ENCODE assay signal across 28 cellular contexts in the genomic region with DNA sequence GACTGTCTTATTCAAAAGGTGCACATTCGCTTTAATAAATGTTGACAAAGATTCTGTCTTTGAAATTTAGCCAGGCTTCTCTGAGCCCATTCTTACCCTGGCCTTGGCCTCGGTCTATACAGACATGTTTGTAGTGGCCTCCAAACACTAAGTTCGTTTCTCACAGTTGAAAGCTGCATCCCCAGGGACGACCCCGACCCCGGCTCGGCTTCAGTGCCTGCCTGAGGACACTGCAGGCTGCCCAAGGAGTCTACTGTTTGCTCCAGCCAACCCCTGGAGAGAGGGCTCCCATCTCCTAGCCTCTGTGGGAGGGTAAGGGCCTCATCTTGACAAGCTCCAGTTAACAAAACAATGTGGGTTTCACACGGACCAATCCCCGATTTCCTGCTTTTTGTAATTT.
DNase-seq lines count a peak whose midpoint lies in the region; ATAC-seq, FAIRE-seq and TF ChIP-seq lines count a peak whose summit lies in the region.
"Had no signal": no experiment of that assay in that cellular context is flagged by ENCODE, and none has a peak within 500 bp of the region (broad histone marks: within the 10 kb centered on the region; RNA-seq: fewer than 3 reads in every experiment).

No MANE protein-coding gene starts in this region.

- DNase-seq in IMR-90: no peak
- no peak for DNase-seq in H1 (ENCODE audit: low read depth in 1 of 2, low spot score in 2 of 2)
- no peak for DNase-seq in mesenchymal stem cell
- DNase-seq in trophoblast cell: no peak
- no peak for DNase-seq in body of pancreas
- no peak for DNase-seq in SW480 (ENCODE audit: low spot score)
- no peak for DNase-seq in ascending aorta (ENCODE audit: low spot score in 2 of 2)
- no peak for DNase-seq in heart right ventricle
- DNase-seq: AML-193; CD8-positive, alpha-beta memory T cell; DMS79 treated with DMSO at 0.1 percent for 48 hours; GF-D8; H7; KBM-7; MG63; NCI-H1105 treated with DMSO at 0.1 percent for 48 hours; NCI-H146; NCI-H2029; NCI-H446 treated with DMSO at 0.1 percent for 48 hours; NCI-H526; NCI-H82; NK-92 treated with Interleukin-12 subunit alpha and Interleukin-12 subunit beta, amount 100 ng/mL, for 24 hours; PC-9; Right ventricle myocardium superior had no signal

- no peak overlapping the region for H2AK9ac ChIP-seq in IMR-90 (replicated peaks; ENCODE audit: low read depth, low read length, poor library complexity)

- no peak overlapping the region for H3K56ac ChIP-seq in IMR-90 (ENCODE audit: extremely low read depth, insufficient read depth, low read length)
- no peak overlapping the region for H3K56ac ChIP-seq in H1 (replicated peaks; ENCODE audit: insufficient read length, low read depth, low read length)

- no peaks in the 10 kb centered on the region for H3K23me2 ChIP-seq in H1 (ENCODE audit: low read depth, low read length)

- H3K79me2 ChIP-seq in H1 (ENCODE audit: control insufficient read depth in 1 of 2, insufficient read depth in 2 of 2, low read length in 2 of 2): no peaks in the 10 kb centered on the region
- no peaks in the 10 kb centered on the region for H3K79me2 ChIP-seq in trophoblast cell (ENCODE audit: control insufficient read depth, insufficient read depth, low read length, poor library complexity)

- TF ChIP-seq POLR2A in IMR-90 (IDR thresholded peaks at IDR 0.05; ENCODE audit: low read depth, low read length): no peak
- TF ChIP-seq POLR2A in H1 (IDR thresholded peaks at IDR 0.05; ENCODE audit: control extremely low read depth in 1 of 2, low read depth in 2 of 2, low read length in 2 of 2): no peak
- no peak for TF ChIP-seq POLR2A in body of pancreas (IDR thresholded peaks at IDR 0.05)

- in situ Hi-C loops in IMR-90 (cut with MboI; ENCODE audit: low sequenced_read_pairs): loop anchor here (10.0 kb wide), 1 partner anchor 880 kb away; a partner anchor contains a TSS

- peak overlapping the region; percentile 67 for H2BK20ac ChIP-seq in IMR-90 (ENCODE audit: low read depth, low read length)
- H2BK20ac ChIP-seq in H1 (ENCODE audit: low read length): peak overlapping the region; percentile 36; the same call in 1 of the 2 replicates

- peaks cover 15% of the 10 kb centered on the region for H3K9me1 ChIP-seq in IMR-90 (ENCODE audit: insufficient read depth, low read length)

- POLR2A ChIA-PET in IMR-90 (lab: Charles Lee; ENCODE audit: unreplicated experiment) (no interaction called here), H1 (lab: Charles Lee; ENCODE audit: partially characterized antibody) (no interaction called here)

- H2BK120ac ChIP-seq in IMR-90 (ENCODE audit: low read depth, low read length) (peak overlapping the region; percentile 62; the same call in 1 of the 2 replicates), H1 (replicated peaks; ENCODE audit: low read depth, low read length) (no peak overlapping the region), mesenchymal stem cell (ENCODE audit: low read depth, low read length) (no peak overlapping the region), trophoblast cell (ENCODE audit: insufficient read depth, low read length, poor library complexity) (no peak overlapping the region)

- H3K4me3 ChIP-seq in IMR-90 (ENCODE audit: insufficient read depth, low read depth, low read length) (no peak overlapping the region), H1 (ENCODE audit: extremely low read depth in 1 of 4, insufficient read depth in 2 of 4, low read depth in 3 of 4, low read length in 4 of 4) (no peak overlapping the region), mesenchymal stem cell (ENCODE audit: insufficient read depth in 1 of 2, low read depth in 1 of 2, low read length in 2 of 2) (no peak overlapping the region), trophoblast cell (ENCODE audit: low read depth, low read length) (no peak overlapping the region), body of pancreas (no peak overlapping the region), ascending aorta (no peak overlapping the region), heart right ventricle (no peak overlapping the region)
- H3K4me3 ChIP-seq: A549, MG63, PC-9 had no signal

- peak overlapping the region; percentile 18 for H2AFZ ChIP-seq in IMR-90 (replicated peaks; ENCODE audit: low read length, poor library complexity)
- H2AFZ ChIP-seq in H1 (ENCODE audit: low read length): peak overlapping the region; percentile 100
- no peak overlapping the region for H2AFZ ChIP-seq in mesenchymal stem cell (ENCODE audit: low read depth, low read length)
- peak overlapping the region; percentile 5 for H2AFZ ChIP-seq in trophoblast cell (ENCODE audit: insufficient read depth, low read length, poor library complexity)
- H2AFZ ChIP-seq: PC-9 had no signal

- WGBS in IMR-90 (ENCODE audit: extremely low coverage in 2 of 2, insufficient read length in 1 of 2), 2 experiments: 70% methylated on average over 2 of the region's 9 CpGs; no CpG with 5 or more reads in 1 of the 2 experiments
- WGBS in H1 (ENCODE audit: extremely low coverage in 1 of 2, insufficient coverage in 1 of 2, insufficient read length in 1 of 2, insufficient replicate concordance in 2 of 2, low coverage in 1 of 2, low lambda C conversion rate in 2 of 2, missing lambda C conversion rate in 1 of 2), 2 experiments: 75% methylated on average over 9 of the region's 9 CpGs; no CpG with 5 or more reads in 1 of the 2 experiments
- WGBS in mesenchymal stem cell: 51% methylated on average over 9 of the region's 9 CpGs
- no CpG with 5 or more reads among the region's 9 CpGs for WGBS in trophoblast cell (ENCODE audit: extremely low coverage, insufficient coverage, insufficient read length)
- 37 to 44% methylated on average over 9 of the region's 9 CpGs for WGBS in body of pancreas, 2 donors
- WGBS in heart right ventricle, 2 donors: 55 to 60% methylated on average over 9 of the region's 9 CpGs

- no peak for ATAC-seq in IMR-90 (ENCODE audit: low read depth)
- ATAC-seq in body of pancreas: no peak
- no peak for ATAC-seq in heart right ventricle
- ATAC-seq: A549 had no signal

- H3K9me3 ChIP-seq in IMR-90 (ENCODE audit: control insufficient read depth, insufficient read depth, low read length) (no peaks in the 10 kb centered on the region), H1 (ENCODE audit: insufficient read depth in 2 of 2, low read depth in 1 of 2, low read length in 1 of 2) (no peaks in the 10 kb centered on the region), mesenchymal stem cell (ENCODE audit: control insufficient read depth, low read length) (no peaks in the 10 kb centered on the region), trophoblast cell (ENCODE audit: insufficient read depth, low read depth, low read length) (no peaks in the 10 kb centered on the region), body of pancreas (no peaks in the 10 kb centered on the region), ascending aorta (no peaks in the 10 kb centered on the region), heart right ventricle (no peaks in the 10 kb centered on the region)
- H3K9me3 ChIP-seq: A549, MG63 had no signal

- TF ChIP-seq CTCF in IMR-90 (conservative IDR thresholded peaks at IDR 0.05; ENCODE audit: low read depth, low read length) (no peak), H1 (IDR thresholded peaks at IDR 0.05; ENCODE audit: control extremely low read depth in 1 of 3, insufficient read depth in 1 of 3, low read depth in 1 of 3, low read length in 3 of 3) (no peak), body of pancreas (IDR thresholded peaks at IDR 0.05) (no peak), ascending aorta (IDR thresholded peaks at IDR 0.05) (no peak), heart right ventricle (IDR thresholded peaks at IDR 0.05) (no peak)

- H3K36me3 ChIP-seq in IMR-90 (ENCODE audit: control insufficient read depth, insufficient read depth, low read length) (no peaks in the 10 kb centered on the region), H1 (ENCODE audit: control insufficient read depth in 2 of 4, insufficient read depth in 4 of 4, low read length in 3 of 4) (no peaks in the 10 kb centered on the region), mesenchymal stem cell (ENCODE audit: control insufficient read depth in 1 of 2, insufficient read depth in 2 of 2, low read depth in 1 of 2, low read length in 2 of 2) (no peaks in the 10 kb centered on the region), trophoblast cell (ENCODE audit: control insufficient read depth in 1 of 2, insufficient read depth in 2 of 2, low read length in 2 of 2) (no peaks in the 10 kb centered on the region), body of pancreas (replicated peaks in 1 of 2; ENCODE audit: insufficient read depth in 1 of 2, low read depth in 2 of 2) (no peaks in the 10 kb centered on the region), ascending aorta (no peaks in the 10 kb centered on the region), heart right ventricle (no peaks in the 10 kb centered on the region)
- H3K36me3 ChIP-seq: MG63 had no signal

- CTCF ChIA-PET in IMR-90 (lab: Yijun Ruan, JAX): no interaction called here
- CTCF ChIA-PET in H1 (lab: Charles Lee; ENCODE audit: partially characterized antibody): interaction anchor here (0.6 to 3.6 kb wide), 5 partner anchors 12 to 394 kb away, joined by 3 to 20 read pairs (median 3); no protein-coding TSS in a partner anchor

- no peak overlapping the region for H3K9ac ChIP-seq in IMR-90 (ENCODE audit: low read depth, low read length)
- H3K9ac ChIP-seq in H1 (replicated peaks in 1 of 4; ENCODE audit: extremely low read depth in 1 of 4, low read depth in 3 of 4, low read length in 3 of 4): no peak overlapping the region
- no peak overlapping the region for H3K9ac ChIP-seq in mesenchymal stem cell (ENCODE audit: low read length)
- peak overlapping the region; percentile 10 for H3K9ac ChIP-seq in trophoblast cell (ENCODE audit: low read length)

- H3K79me1 ChIP-seq in IMR-90 (ENCODE audit: low read depth in 1 of 2, low read length in 2 of 2): no peaks in the 10 kb centered on the region
- no peaks in the 10 kb centered on the region for H3K79me1 ChIP-seq in H1 (ENCODE audit: low read depth, low read length)
- no peaks in the 10 kb centered on the region for H3K79me1 ChIP-seq in mesenchymal stem cell (replicated peaks; ENCODE audit: low read length, poor library complexity, severe bottlenecking)
- H3K79me1 ChIP-seq in trophoblast cell (ENCODE audit: low read length): peaks cover 4% of the 10 kb centered on the region

- H4K8ac ChIP-seq in IMR-90 (ENCODE audit: low read depth in 2 of 2, low read length in 2 of 2) (no peak overlapping the region), H1 (ENCODE audit: extremely low read depth, insufficient read depth, low read length) (peak overlapping the region; percentile 69; the same call in 1 of the 2 replicates), mesenchymal stem cell (ENCODE audit: low read length) (peak overlapping the region; percentile 1), trophoblast cell (ENCODE audit: low read depth, low read length) (no peak overlapping the region)

- H2AK5ac ChIP-seq in IMR-90 (ENCODE audit: low read depth, low read length) (no peak overlapping the region; the same call in 1 of the 2 replicates), H1 (ENCODE audit: low read depth, low read length) (no peak overlapping the region), mesenchymal stem cell (ENCODE audit: low read length, severe bottlenecking) (peak overlapping the region; percentile 1), trophoblast cell (ENCODE audit: low read length) (no peak overlapping the region)

- BruUV-seq in IMR-90 (replicated peaks; lab: Mats Ljungman, UMichigan): no TSS peak

- H3K27ac ChIP-seq in IMR-90 (ENCODE audit: insufficient read depth, low read length): no peak overlapping the region
- H3K27ac ChIP-seq in H1 (ENCODE audit: low read depth, low read length): no peak overlapping the region
- H3K27ac ChIP-seq in mesenchymal stem cell (ENCODE audit: low read length, poor library complexity, severe bottlenecking): no peak overlapping the region
- H3K27ac ChIP-seq in trophoblast cell (ENCODE audit: low read depth, low read length): no peak overlapping the region
- H3K27ac ChIP-seq in body of pancreas: no peak overlapping the region
- no peak overlapping the region for H3K27ac ChIP-seq in ascending aorta
- H3K27ac ChIP-seq in heart right ventricle: no peak overlapping the region
- H3K27ac ChIP-seq: A549, C4-2B, PC-9 had no signal

- TF ChIP-seq RAD21 in IMR-90 (IDR thresholded peaks at IDR 0.05; ENCODE audit: low read length) (no peak), H1 (IDR thresholded peaks at IDR 0.05 in 1 of 2, conservative IDR thresholded peaks at IDR 0.05 in 1 of 2; ENCODE audit: low read depth in 2 of 2, low read length in 2 of 2) (no peak)

- no peak overlapping the region for H3K18ac ChIP-seq in IMR-90 (ENCODE audit: low read depth, low read length)
- H3K18ac ChIP-seq in H1 (ENCODE audit: extremely low read depth, low read length): no peak overlapping the region
- H3K18ac ChIP-seq in mesenchymal stem cell (ENCODE audit: low read depth in 1 of 2, low read length in 2 of 2): peak overlapping the region in 1 of 2 experiments; percentile 54
- H3K18ac ChIP-seq in trophoblast cell (ENCODE audit: low read length): no peak overlapping the region

- H2BK5ac ChIP-seq in IMR-90 (ENCODE audit: low read depth, low read length, poor library complexity, severe bottlenecking): no peak overlapping the region
- no peak overlapping the region for H2BK5ac ChIP-seq in H1 (ENCODE audit: low read depth, low read length)
- no peak overlapping the region for H2BK5ac ChIP-seq in mesenchymal stem cell (ENCODE audit: low read depth, low read length, poor library complexity, severe bottlenecking)
- H2BK5ac ChIP-seq in trophoblast cell (ENCODE audit: low read depth, low read length, poor library complexity): no peak overlapping the region

- H3K27me3 ChIP-seq in IMR-90 (ENCODE audit: control insufficient read depth, insufficient read depth, low read length) (no peaks in the 10 kb centered on the region), H1 (replicated peaks in 1 of 4; ENCODE audit: control insufficient read depth in 3 of 4, extremely low read depth in 1 of 4, insufficient read depth in 3 of 4, low read length in 3 of 4) (no peaks in the 10 kb centered on the region), mesenchymal stem cell (ENCODE audit: control insufficient read depth in 1 of 2, insufficient read depth in 1 of 2, low read length in 2 of 2) (no peaks in the 10 kb centered on the region), trophoblast cell (ENCODE audit: insufficient read depth, low read length) (no peaks in the 10 kb centered on the region), body of pancreas (no peaks in the 10 kb centered on the region), ascending aorta (no peaks in the 10 kb centered on the region), heart right ventricle (peaks cover 0 to 6% (median 0%) of the 10 kb centered on the region in 7 donors)
- H3K27me3 ChIP-seq: MG63 had no signal

- no peak overlapping the region for H4K12ac ChIP-seq in trophoblast cell (ENCODE audit: low read depth, low read length)

- FAIRE-seq in H1 (lab: Jason Lieb, UNC): no peak
- FAIRE-seq: A549, GM12891, HTR-8/SVneo had no signal

- H2BK15ac ChIP-seq in IMR-90 (ENCODE audit: low read depth, low read length) (no peak overlapping the region), H1 (ENCODE audit: low read length) (no peak overlapping the region), mesenchymal stem cell (ENCODE audit: low read depth, poor library complexity, severe bottlenecking) (peak overlapping the region; percentile 15)

- H4K91ac ChIP-seq in IMR-90 (ENCODE audit: insufficient read depth, low read depth, low read length): peak overlapping the region; percentile 51; the same call in 1 of the 2 replicates
- H4K91ac ChIP-seq in H1 (replicated peaks; ENCODE audit: insufficient read length, low read length): peak overlapping the region; percentile 34
- peak overlapping the region; percentile 9 for H4K91ac ChIP-seq in mesenchymal stem cell (ENCODE audit: low read length)
- no peak overlapping the region for H4K91ac ChIP-seq in trophoblast cell (ENCODE audit: low read depth, low read length)

- H4K5ac ChIP-seq in IMR-90 (ENCODE audit: low read depth, low read length): no peak overlapping the region
- H4K5ac ChIP-seq in H1 (ENCODE audit: insufficient read length, low read depth, low read length): no peak overlapping the region

- dilution Hi-C loops in IMR-90 (cut with HindIII; ENCODE audit: low sequenced_read_pairs, unreplicated experiment): no loop called here

- intact Hi-C loops in IMR-90 (cut with micrococcal nuclease) (loop anchor here (5.0 to 10.0 kb wide), 4 partner anchors 297 to 1300 kb away; no protein-coding TSS in a partner anchor), body of pancreas (cut with DNase I) (loop anchor here (10.0 kb wide), 1 partner anchor 1600 kb away; no protein-coding TSS in a partner anchor), ascending aorta (cut with DNase I) (loop anchor here (5.0 kb wide), 3 partner anchors 878 to 1597 kb away; no protein-coding TSS in a partner anchor), heart right ventricle (cut with DNase I) (loop anchor here in 4 of 10 donors (10.0 kb wide), 3 partner anchors 1020 to 1600 kb away; no protein-coding TSS in a partner anchor)

- H3K4me2 ChIP-seq in IMR-90 (ENCODE audit: low read depth, low read length) (no peak overlapping the region), H1 (ENCODE audit: insufficient read depth in 1 of 2, low read depth in 2 of 2, low read length in 2 of 2) (no peak overlapping the region), mesenchymal stem cell (ENCODE audit: low read length, poor library complexity, severe bottlenecking) (no peak overlapping the region), trophoblast cell (ENCODE audit: low read length) (no peak overlapping the region)
- H3K4me2 ChIP-seq: A549, PC-9 had no signal

- H4K20me1 ChIP-seq in IMR-90 (ENCODE audit: insufficient read depth, low read length) (no peaks in the 10 kb centered on the region), H1 (replicated peaks in 1 of 2; ENCODE audit: control insufficient read depth in 1 of 2, insufficient read depth in 2 of 2, low read length in 2 of 2) (no peaks in the 10 kb centered on the region)

- H3K14ac ChIP-seq in IMR-90 (replicated peaks; ENCODE audit: low read depth, low read length) (no peak overlapping the region), H1 (ENCODE audit: insufficient read length) (no peak overlapping the region), mesenchymal stem cell (ENCODE audit: low read length in 2 of 2) (no peak overlapping the region), trophoblast cell (ENCODE audit: low read length) (no peak overlapping the region)

- H3K4ac ChIP-seq in IMR-90 (ENCODE audit: low read depth, low read length): peak overlapping the region; percentile 26; the same call in 1 of the 2 replicates
- H3K4ac ChIP-seq in H1 (replicated peaks; ENCODE audit: insufficient read length, low read depth, low read length): no peak overlapping the region
- peak overlapping the region in 1 of 2 experiments; percentile 40 for H3K4ac ChIP-seq in mesenchymal stem cell (ENCODE audit: low read depth in 1 of 2, low read length in 2 of 2)
- H3K4ac ChIP-seq in trophoblast cell (ENCODE audit: low read depth, low read length): no peak overlapping the region

- no peak overlapping the region for H3K23ac ChIP-seq in IMR-90 (ENCODE audit: low read depth, low read length)
- H3K23ac ChIP-seq in H1 (ENCODE audit: insufficient read length): no peak overlapping the region
- no peak overlapping the region for H3K23ac ChIP-seq in mesenchymal stem cell (ENCODE audit: low read length in 2 of 2)
- H3K23ac ChIP-seq in trophoblast cell (ENCODE audit: low read length): no peak overlapping the region

- no peak for TF ChIP-seq EP300 in H1 (IDR thresholded peaks at IDR 0.05; ENCODE audit: borderline replicate concordance in 1 of 2, low read depth in 2 of 2, low read length in 2 of 2)

- H3K4me1 ChIP-seq in IMR-90 (ENCODE audit: control insufficient read depth, insufficient read depth, low read length): peaks cover 11% of the 10 kb centered on the region
- no peaks in the 10 kb centered on the region; a peak in 1 of 7 replicates for H3K4me1 ChIP-seq in H1 (replicated peaks in 1 of 4; ENCODE audit: control insufficient read depth in 3 of 4, insufficient read depth in 4 of 4, low read length in 3 of 4)
- peaks cover 6% of the 10 kb centered on the region for H3K4me1 ChIP-seq in mesenchymal stem cell (ENCODE audit: control insufficient read depth, insufficient read depth, low read depth, low read length)
- H3K4me1 ChIP-seq in trophoblast cell (ENCODE audit: control insufficient read depth in 1 of 2, insufficient read depth in 2 of 2, low read length in 2 of 2): peaks cover 0 to 1% of the 10 kb centered on the region in 2 experiments
- no peaks in the 10 kb centered on the region for H3K4me1 ChIP-seq in body of pancreas
- peaks cover 0 to 6% of the 10 kb centered on the region in 2 donors for H3K4me1 ChIP-seq in ascending aorta
- H3K4me1 ChIP-seq in heart right ventricle: peaks cover 0 to 9% (median 0%) of the 10 kb centered on the region in 9 donors

- H2BK12ac ChIP-seq in H1 (ENCODE audit: low read depth, low read length) (peak overlapping the region; percentile 77; the same call in 1 of the 2 replicates), mesenchymal stem cell (ENCODE audit: low read length in 2 of 2) (peak overlapping the region in 1 of 2 experiments; percentile 75), trophoblast cell (ENCODE audit: low read length) (no peak overlapping the region)

Comparison
In these comparisons a context has a peak if more than half of its experiments do, and no peak if none do; other contexts are left out.
1. H4K8ac ChIP-seq: peak in H1 (single experiment) and mesenchymal stem cell (single experiment); none in IMR-90 (0 of 2) and trophoblast cell (single experiment).